In genomic region chr6:137903274-137903932, GRCh38 we compare ENCODE assay signal across 1 cellular context.
TF ChIP-seq lines count a peak whose summit lies in the region.

No MANE protein-coding gene starts in this region.

TF ChIP-seq in IMR-90, 13 proteins besides CTCF, POLR2A, EP300 and RAD21:
- TF ChIP-seq, protein P1, sequence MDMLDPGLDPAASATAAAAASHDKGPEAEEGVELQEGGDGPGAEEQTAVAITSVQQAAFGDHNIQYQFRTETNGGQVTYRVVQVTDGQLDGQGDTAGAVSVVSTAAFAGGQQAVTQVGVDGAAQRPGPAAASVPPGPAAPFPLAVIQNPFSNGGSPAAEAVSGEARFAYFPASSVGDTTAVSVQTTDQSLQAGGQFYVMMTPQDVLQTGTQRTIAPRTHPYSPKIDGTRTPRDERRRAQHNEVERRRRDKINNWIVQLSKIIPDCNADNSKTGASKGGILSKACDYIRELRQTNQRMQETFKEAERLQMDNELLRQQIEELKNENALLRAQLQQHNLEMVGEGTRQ (IDR thresholded peaks at IDR 0.05; ENCODE audit: low read depth, low read length): no peak
- TF ChIP-seq MXI1 (IDR thresholded peaks at IDR 0.05; ENCODE audit: borderline replicate concordance, low read depth, low read length) (no peak), BHLHE40 (IDR thresholded peaks at IDR 0.05; ENCODE audit: low read depth, low read length) (no peak), MAFK (IDR thresholded peaks at IDR 0.05; ENCODE audit: low read depth, low read length) (no peak), CHD1 (IDR thresholded peaks at IDR 0.05; ENCODE audit: low read depth, low read length) (no peak), FOS (IDR thresholded peaks at IDR 0.05; ENCODE audit: low read depth, low read length) (no peak)
